Comparison of ENCODE assay signal across 1 cellular context in genomic region chr6:139927236-139927635, GRCh38.
TF ChIP-seq lines count a peak whose summit lies in the region.

No MANE protein-coding gene starts in this region.

TF ChIP-seq in endothelial cell of umbilical vein, 7 proteins besides CTCF, POLR2A, EP300 and RAD21 (continued from another document):
- TF ChIP-seq, protein P1, sequence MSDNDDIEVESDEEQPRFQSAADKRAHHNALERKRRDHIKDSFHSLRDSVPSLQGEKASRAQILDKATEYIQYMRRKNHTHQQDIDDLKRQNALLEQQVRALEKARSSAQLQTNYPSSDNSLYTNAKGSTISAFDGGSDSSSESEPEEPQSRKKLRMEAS (IDR thresholded peaks at IDR 0.05; ENCODE audit: insufficient read depth, insufficient read length) = no peak
